Comparison of ENCODE assay signal across 10 cellular contexts in the genomic region with DNA sequence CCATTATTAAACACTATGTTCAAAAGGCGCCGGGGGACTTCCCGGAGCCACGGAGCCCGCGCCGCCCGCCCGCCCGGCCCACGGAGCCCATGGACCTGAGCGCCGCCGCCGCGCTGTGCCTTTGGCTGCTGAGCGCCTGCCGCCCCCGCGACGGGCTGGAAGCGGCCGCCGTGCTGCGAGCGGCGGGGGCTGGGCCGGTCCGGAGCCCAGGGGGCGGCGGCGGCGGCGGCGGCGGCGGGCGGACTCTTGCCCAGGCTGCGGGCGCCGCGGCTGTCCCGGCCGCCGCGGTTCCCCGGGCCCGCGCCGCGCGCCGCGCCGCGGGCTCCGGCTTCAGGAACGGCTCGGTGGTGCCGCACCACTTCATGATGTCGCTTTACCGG. TPM values are rescaled to one million over a fixed set of nuclear protein-coding genes. Genes with fewer than 3 reads are reported as not detected.
DNase-seq lines count a peak whose midpoint lies in the region; ATAC-seq and TF ChIP-seq lines count a peak whose summit lies in the region.
"Had no signal": no experiment of that assay in that cellular context is flagged by ENCODE, and none has a peak within 500 bp of the region (broad histone marks: within the 10 kb centered on the region; RNA-seq: fewer than 3 reads in every experiment).

No MANE protein-coding gene starts in this region.

- no peak overlapping the region for H3K4me2 ChIP-seq in MM.1S (ENCODE audit: low read depth, low read length)

- no peaks in the 10 kb centered on the region for H3K9me2 ChIP-seq in MM.1S (replicated peaks; ENCODE audit: insufficient read depth, low read length)

- peaks cover under 1% of the 10 kb centered on the region for H3K36me3 Mint-ChIP-seq in osteocyte (ENCODE audit: unreplicated experiment)

- H3K4me3 ChIP-seq in esophagus (ENCODE audit: low read depth in 1 of 2, low read length in 2 of 2) (peak overlapping the region; percentile 52 to 63), MM.1S (ENCODE audit: low read length) (no peak overlapping the region)

- H3K36me3 ChIP-seq in esophagus (ENCODE audit: control insufficient read depth in 2 of 2, insufficient read depth in 2 of 2, low read length in 1 of 2) = no peaks in the 10 kb centered on the region
- H3K36me3 ChIP-seq in MM.1S (replicated peaks; ENCODE audit: insufficient read depth, low read length) = no peaks in the 10 kb centered on the region

- H3F3A ChIP-seq in MM.1S (ENCODE audit: insufficient read depth, low read length) = no peaks in the 10 kb centered on the region

- H2AFZ ChIP-seq in MM.1S (ENCODE audit: low read length) = no peak overlapping the region

- TF ChIP-seq CTCF in osteocyte (IDR thresholded peaks at IDR 0.05) (peak; percentile 23), MM.1S (IDR thresholded peaks at IDR 0.05; ENCODE audit: low read length) (no peak)

- H3K27me3 Mint-ChIP-seq in osteocyte (ENCODE audit: unreplicated experiment) = peaks cover 41% of the 10 kb centered on the region

- DNase-seq in D341Med (ENCODE audit: low spot score) (peak; percentile 63), osteocyte (ENCODE audit: extremely low spot score, unreplicated experiment) (no peak), MM.1S (no peak), mucosa of gallbladder (ENCODE audit: low spot score) (no peak)
- DNase-seq: HCEC 1CT, midbrain had no signal

- no peaks in the 10 kb centered on the region for H3K9me3 Mint-ChIP-seq in osteocyte (ENCODE audit: unreplicated experiment)

- ATAC-seq in HG03175 (IDR thresholded peaks at IDR 0.05; ENCODE audit: unreplicated experiment) = peak; percentile 24
- no peak for ATAC-seq in GM19397 (IDR thresholded peaks at IDR 0.05; ENCODE audit: unreplicated experiment)
- ATAC-seq in GM18861 (IDR thresholded peaks at IDR 0.05; ENCODE audit: unreplicated experiment) = no peak

- H3K9me3 ChIP-seq in esophagus (ENCODE audit: control insufficient read depth in 2 of 2, insufficient read depth in 1 of 2, low read depth in 1 of 2, low read length in 1 of 2) = peaks cover 6 to 9% of the 10 kb centered on the region in 2 donors
- no peaks in the 10 kb centered on the region for H3K9me3 ChIP-seq in MM.1S (replicated peaks; ENCODE audit: insufficient read depth, low read length)

- H3K27ac Mint-ChIP-seq in osteocyte (ENCODE audit: unreplicated experiment) = no peak overlapping the region

- peak overlapping the region; percentile 76 for H3K4me3 Mint-ChIP-seq in osteocyte (ENCODE audit: unreplicated experiment)

- no peak overlapping the region for H3K9ac ChIP-seq in MM.1S (ENCODE audit: low read length)

- H3K27ac ChIP-seq in esophagus (ENCODE audit: low read depth in 2 of 2, low read length in 1 of 2) (peak overlapping the region in 1 of 2 donors; percentile 34), MM.1S (ENCODE audit: low read length) (no peak overlapping the region)

- no peaks in the 10 kb centered on the region for H3K79me2 ChIP-seq in MM.1S (ENCODE audit: low read length)

- H4K20me1 ChIP-seq in MM.1S (ENCODE audit: insufficient read depth, low read length) = no peaks in the 10 kb centered on the region

- H3K4me1 ChIP-seq in esophagus (ENCODE audit: control insufficient read depth in 2 of 2, insufficient read depth in 2 of 2, low read length in 1 of 2) (peaks cover 7 to 25% of the 10 kb centered on the region in 2 donors), MM.1S (ENCODE audit: low read length) (0 out of 2 replicates have a peak, but pooled peaks cover 4% of the 10 kb centered on the region)

- WGBS in esophagus, 2 donors = 1% methylated on average over 29 to 62 of the region's 62 CpGs

- peaks cover 14% of the 10 kb centered on the region for H3K4me1 Mint-ChIP-seq in osteocyte (ENCODE audit: unreplicated experiment)

- H3K27me3 ChIP-seq in esophagus (ENCODE audit: control insufficient read depth in 1 of 2, insufficient read depth in 2 of 2, low read length in 2 of 2) (peaks cover 0 to 26% of the 10 kb centered on the region in 2 donors), MM.1S (replicated peaks; ENCODE audit: insufficient read depth, low read length) (peaks cover 43% of the 10 kb centered on the region)

RNA-seq across cellular contexts. Expression of a gene that starts 0.2 kb away (rescaled TPM):
- under 1 TPM; 0.56 to 0.59 TPM for polyA plus RNA-seq in esophagus
- total RNA-seq in osteocyte (9.0 and 10.1 TPM in 2 replicates), mucosa of gallbladder (2.5 TPM)

RNA-seq across cellular contexts. Expression of a gene that starts 16.2 kb away (rescaled TPM):
- 10 to 100 TPM; 12.2 to 13.4 TPM for polyA plus RNA-seq in esophagus
- 40.5 and 42.8 TPM in 2 replicates for total RNA-seq in osteocyte
- total RNA-seq in mucosa of gallbladder = 50.3 TPM
